In the genomic region with DNA sequence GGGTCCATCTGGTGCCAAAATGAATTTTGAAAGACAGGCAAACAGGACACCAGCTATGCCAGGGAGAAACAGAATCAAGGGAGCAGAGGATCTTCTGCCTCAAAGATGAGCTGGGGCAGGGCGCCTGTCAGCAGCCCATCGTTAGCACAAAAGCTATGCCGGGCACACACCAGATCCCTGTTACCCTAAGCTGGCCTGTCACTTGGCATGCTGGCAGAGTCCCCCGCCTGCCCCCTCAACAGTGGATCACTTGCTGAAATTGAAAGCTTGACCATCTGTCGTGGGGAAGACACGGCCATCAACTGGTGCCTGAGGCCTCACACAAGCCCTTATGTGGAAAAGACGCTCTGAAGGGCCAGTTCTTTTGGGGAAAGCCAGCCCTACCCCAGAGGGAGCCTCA, we compare ENCODE assay signal across 22 cellular contexts.
DNase-seq lines count a peak whose midpoint lies in the region; ATAC-seq lines count a peak whose summit lies in the region.
"Had no signal": no experiment of that assay in that cellular context is flagged by ENCODE, and none has a peak within 500 bp of the region (broad histone marks: within the 10 kb centered on the region; RNA-seq: fewer than 3 reads in every experiment).

No MANE protein-coding gene starts in this region.

- no peak overlapping the region for H3K4me3 Mint-ChIP-seq in stimulated activated memory B cell treated with anti-CD40 and anti-IgM and Interleukin-4, amounts not matched to agents 10 μg/mL and 1 μg/mL and 100 μg/mL, for 72 hours
- H3K4me3 Mint-ChIP-seq: activated CD8-positive, alpha-beta T cell treated with anti-CD3 and anti-CD28 coated beads, Interleukin-2, amount 10 ng/mL, durations not matched to agents 7 days and 5 days; immature natural killer cell; stimulated activated naive CD8-positive, alpha-beta T cell treated with anti-CD3 and anti-CD28 coated beads, Interleukin-15, amount 100 ng/mL, for 72 hours had no signal

- no peaks in the 10 kb centered on the region for H3K36me3 ChIP-seq in SJCRH30
- no peaks in the 10 kb centered on the region for H3K36me3 ChIP-seq in mesodermal cell (ENCODE audit: control insufficient read depth, insufficient read depth, low read length)

- H3K9me3 Mint-ChIP-seq in stimulated activated memory B cell treated with anti-CD40 and anti-IgM and Interleukin-4, amounts not matched to agents 10 μg/mL and 1 μg/mL and 100 μg/mL, for 72 hours: no peaks in the 10 kb centered on the region
- H3K9me3 Mint-ChIP-seq: stimulated activated naive CD8-positive, alpha-beta T cell treated with anti-CD3 and anti-CD28 coated beads, Interleukin-15, amount 100 ng/mL, for 72 hours had no signal

- 78 to 81% methylated on average over 6 to 7 of the region's 7 CpGs for WGBS in mesodermal cell (ENCODE audit: insufficient coverage in 2 of 2), 2 experiments

- H3K27me3 ChIP-seq in SJCRH30: no peaks in the 10 kb centered on the region

- H3K4me3 ChIP-seq in SJCRH30 (no peak overlapping the region), mesodermal cell (ENCODE audit: extremely low read depth, insufficient read depth, low read length, poor library complexity, severe bottlenecking) (no peak overlapping the region)
- H3K4me3 ChIP-seq: hepatocyte, K562, mucosa of descending colon had no signal

- H3K27ac ChIP-seq in SJCRH30 (peak overlapping the region; percentile 44), mesodermal cell (ENCODE audit: low read depth, low read length, severe bottlenecking) (peak overlapping the region; percentile 18)
- H3K27ac ChIP-seq: hepatocyte had no signal

- H3K27ac Mint-ChIP-seq in stimulated activated memory B cell treated with anti-CD40 and anti-IgM and Interleukin-4, amounts not matched to agents 10 μg/mL and 1 μg/mL and 100 μg/mL, for 72 hours: peak overlapping the region; percentile 71
- H3K27ac Mint-ChIP-seq: activated CD8-positive, alpha-beta T cell treated with anti-CD3 and anti-CD28 coated beads, Interleukin-2, amount 10 ng/mL, durations not matched to agents 7 days and 5 days; immature natural killer cell; stimulated activated naive CD8-positive, alpha-beta T cell treated with anti-CD3 and anti-CD28 coated beads, Interleukin-15, amount 100 ng/mL, for 72 hours had no signal

- no peaks in the 10 kb centered on the region for H3K27me3 Mint-ChIP-seq in stimulated activated memory B cell treated with anti-CD40 and anti-IgM and Interleukin-4, amounts not matched to agents 10 μg/mL and 1 μg/mL and 100 μg/mL, for 72 hours
- H3K27me3 Mint-ChIP-seq: stimulated activated naive CD8-positive, alpha-beta T cell treated with anti-CD3 and anti-CD28 coated beads, Interleukin-15, amount 100 ng/mL, for 72 hours had no signal

- peaks cover 71% of the 10 kb centered on the region for H3K4me1 Mint-ChIP-seq in stimulated activated memory B cell treated with anti-CD40 and anti-IgM and Interleukin-4, amounts not matched to agents 10 μg/mL and 1 μg/mL and 100 μg/mL, for 72 hours
- H3K4me1 Mint-ChIP-seq: immature natural killer cell; stimulated activated naive CD8-positive, alpha-beta T cell treated with anti-CD3 and anti-CD28 coated beads, Interleukin-15, amount 100 ng/mL, for 72 hours had no signal

- peaks cover 29% of the 10 kb centered on the region for H3K36me3 Mint-ChIP-seq in stimulated activated memory B cell treated with anti-CD40 and anti-IgM and Interleukin-4, amounts not matched to agents 10 μg/mL and 1 μg/mL and 100 μg/mL, for 72 hours
- H3K36me3 Mint-ChIP-seq: immature natural killer cell had no signal

- H3K4me1 ChIP-seq in SJCRH30: peaks cover 37% of the 10 kb centered on the region
- H3K4me1 ChIP-seq in mesodermal cell (ENCODE audit: control insufficient read depth, insufficient read depth, low read length, poor library complexity, severe bottlenecking): no peaks in the 10 kb centered on the region

- DNase-seq in DMS 273 (lab: John Stamatoyannopoulos, UW; ENCODE audit: unreplicated experiment): peak; percentile 86
- peak; percentile 26 to 61 for DNase-seq in SJCRH30
- no peak for DNase-seq in germinal center (ENCODE audit: low spot score)
- DNase-seq: activated CD4-positive, alpha-beta T cell treated with anti-CD3 and anti-CD28 coated beads for 1 hour; activated CD8-positive, alpha-beta T cell treated with anti-CD3 and anti-CD28 coated beads, Interleukin-2, amount 10 ng/mL, durations not matched to agents 7 days and 5 days; activated T-cell treated with anti-CD3 and anti-CD28 coated beads, Interleukin-2, amount 50 U/mL, for 1 hour; dermis blood vessel endothelial cell; DMS153; GDM1; immature natural killer cell; mucosa of descending colon; NCI-H146; stimulated activated CD4-positive, alpha-beta T cell treated with anti-CD3 and anti-CD28 coated beads, Interleukin-4, amount 100 ng/mL, for 4 hours; stimulated activated naive CD8-positive, alpha-beta T cell treated with anti-CD3 and anti-CD28 coated beads, Interleukin-15, amount 100 ng/mL, for 72 hours; SW 1271 had no signal

- ATAC-seq in stimulated activated memory B cell treated with anti-CD40 and anti-IgM and Interleukin-4, amounts not matched to agents 10 μg/mL and 1 μg/mL and 100 μg/mL, for 72 hours: no peak
- ATAC-seq in HG03442 (IDR thresholded peaks at IDR 0.05; ENCODE audit: unreplicated experiment): no peak
- ATAC-seq in HG02870 (IDR thresholded peaks at IDR 0.05; ENCODE audit: unreplicated experiment): no peak
- no peak for ATAC-seq in HG03521 (IDR thresholded peaks at IDR 0.05; ENCODE audit: unreplicated experiment)
- ATAC-seq: activated CD8-positive, alpha-beta T cell treated with anti-CD3 and anti-CD28 coated beads, Interleukin-2, amount 10 ng/mL, durations not matched to agents 7 days and 5 days; K562; mucosa of descending colon; stimulated activated naive CD8-positive, alpha-beta T cell treated with anti-CD3 and anti-CD28 coated beads, Interleukin-15, amount 100 ng/mL, for 72 hours had no signal

- no peaks in the 10 kb centered on the region for H3K9me3 ChIP-seq in SJCRH30 (replicated peaks)
- H3K9me3 ChIP-seq in mesodermal cell (ENCODE audit: control insufficient read depth, low read length): no peaks in the 10 kb centered on the region
- H3K9me3 ChIP-seq: mucosa of descending colon had no signal
